In the genomic region with DNA sequence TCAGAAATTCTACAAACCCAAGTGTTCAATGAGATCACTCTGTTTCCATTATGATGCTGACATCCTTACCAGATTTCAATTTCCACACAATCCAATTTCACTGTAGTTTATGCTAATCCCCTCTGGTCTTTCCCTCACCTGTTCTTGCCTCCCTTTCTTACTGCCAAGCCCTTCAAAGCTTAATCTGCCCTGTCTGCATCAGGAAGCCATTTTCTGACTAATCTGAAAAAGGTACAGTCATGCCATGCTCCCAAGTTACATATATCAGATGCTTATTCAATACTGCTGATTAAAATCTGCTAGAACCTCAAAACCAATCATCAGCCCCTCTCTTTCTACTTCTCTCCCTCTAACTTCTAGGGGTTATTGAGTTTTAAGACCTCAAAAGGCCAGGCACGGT, we compare ENCODE assay signal across 1 cellular context.
TF ChIP-seq lines count a peak whose summit lies in the region.

No MANE protein-coding gene starts in this region.

TF ChIP-seq in K562, 482 proteins besides CTCF, POLR2A, EP300 and RAD21:
- TF ChIP-seq, protein P1, sequence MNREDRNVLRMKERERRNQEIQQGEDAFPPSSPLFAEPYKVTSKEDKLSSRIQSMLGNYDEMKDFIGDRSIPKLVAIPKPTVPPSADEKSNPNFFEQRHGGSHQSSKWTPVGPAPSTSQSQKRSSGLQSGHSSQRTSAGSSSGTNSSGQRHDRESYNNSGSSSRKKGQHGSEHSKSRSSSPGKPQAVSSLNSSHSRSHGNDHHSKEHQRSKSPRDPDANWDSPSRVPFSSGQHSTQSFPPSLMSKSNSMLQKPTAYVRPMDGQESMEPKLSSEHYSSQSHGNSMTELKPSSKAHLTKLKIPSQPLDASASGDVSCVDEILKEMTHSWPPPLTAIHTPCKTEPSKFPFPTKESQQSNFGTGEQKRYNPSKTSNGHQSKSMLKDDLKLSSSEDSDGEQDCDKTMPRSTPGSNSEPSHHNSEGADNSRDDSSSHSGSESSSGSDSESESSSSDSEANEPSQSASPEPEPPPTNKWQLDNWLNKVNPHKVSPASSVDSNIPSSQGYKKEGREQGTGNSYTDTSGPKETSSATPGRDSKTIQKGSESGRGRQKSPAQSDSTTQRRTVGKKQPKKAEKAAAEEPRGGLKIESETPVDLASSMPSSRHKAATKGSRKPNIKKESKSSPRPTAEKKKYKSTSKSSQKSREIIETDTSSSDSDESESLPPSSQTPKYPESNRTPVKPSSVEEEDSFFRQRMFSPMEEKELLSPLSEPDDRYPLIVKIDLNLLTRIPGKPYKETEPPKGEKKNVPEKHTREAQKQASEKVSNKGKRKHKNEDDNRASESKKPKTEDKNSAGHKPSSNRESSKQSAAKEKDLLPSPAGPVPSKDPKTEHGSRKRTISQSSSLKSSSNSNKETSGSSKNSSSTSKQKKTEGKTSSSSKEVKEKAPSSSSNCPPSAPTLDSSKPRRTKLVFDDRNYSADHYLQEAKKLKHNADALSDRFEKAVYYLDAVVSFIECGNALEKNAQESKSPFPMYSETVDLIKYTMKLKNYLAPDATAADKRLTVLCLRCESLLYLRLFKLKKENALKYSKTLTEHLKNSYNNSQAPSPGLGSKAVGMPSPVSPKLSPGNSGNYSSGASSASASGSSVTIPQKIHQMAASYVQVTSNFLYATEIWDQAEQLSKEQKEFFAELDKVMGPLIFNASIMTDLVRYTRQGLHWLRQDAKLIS (CRISPR knock-in tag; IDR thresholded peaks at IDR 0.05): no peak
- TF ChIP-seq, protein P2, sequence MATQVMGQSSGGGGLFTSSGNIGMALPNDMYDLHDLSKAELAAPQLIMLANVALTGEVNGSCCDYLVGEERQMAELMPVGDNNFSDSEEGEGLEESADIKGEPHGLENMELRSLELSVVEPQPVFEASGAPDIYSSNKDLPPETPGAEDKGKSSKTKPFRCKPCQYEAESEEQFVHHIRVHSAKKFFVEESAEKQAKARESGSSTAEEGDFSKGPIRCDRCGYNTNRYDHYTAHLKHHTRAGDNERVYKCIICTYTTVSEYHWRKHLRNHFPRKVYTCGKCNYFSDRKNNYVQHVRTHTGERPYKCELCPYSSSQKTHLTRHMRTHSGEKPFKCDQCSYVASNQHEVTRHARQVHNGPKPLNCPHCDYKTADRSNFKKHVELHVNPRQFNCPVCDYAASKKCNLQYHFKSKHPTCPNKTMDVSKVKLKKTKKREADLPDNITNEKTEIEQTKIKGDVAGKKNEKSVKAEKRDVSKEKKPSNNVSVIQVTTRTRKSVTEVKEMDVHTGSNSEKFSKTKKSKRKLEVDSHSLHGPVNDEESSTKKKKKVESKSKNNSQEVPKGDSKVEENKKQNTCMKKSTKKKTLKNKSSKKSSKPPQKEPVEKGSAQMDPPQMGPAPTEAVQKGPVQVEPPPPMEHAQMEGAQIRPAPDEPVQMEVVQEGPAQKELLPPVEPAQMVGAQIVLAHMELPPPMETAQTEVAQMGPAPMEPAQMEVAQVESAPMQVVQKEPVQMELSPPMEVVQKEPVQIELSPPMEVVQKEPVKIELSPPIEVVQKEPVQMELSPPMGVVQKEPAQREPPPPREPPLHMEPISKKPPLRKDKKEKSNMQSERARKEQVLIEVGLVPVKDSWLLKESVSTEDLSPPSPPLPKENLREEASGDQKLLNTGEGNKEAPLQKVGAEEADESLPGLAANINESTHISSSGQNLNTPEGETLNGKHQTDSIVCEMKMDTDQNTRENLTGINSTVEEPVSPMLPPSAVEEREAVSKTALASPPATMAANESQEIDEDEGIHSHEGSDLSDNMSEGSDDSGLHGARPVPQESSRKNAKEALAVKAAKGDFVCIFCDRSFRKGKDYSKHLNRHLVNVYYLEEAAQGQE (CRISPR knock-in tag; IDR thresholded peaks at IDR 0.05; ENCODE audit: low read depth): no peak
- TF ChIP-seq HCFC1 (IDR thresholded peaks at IDR 0.05; ENCODE audit: low read depth, low read length) (no peak), ZNF311 (CRISPR knock-in tag; IDR thresholded peaks at IDR 0.05) (no peak), ZC3H8 (IDR thresholded peaks at IDR 0.05) (no peak), CBFA2T3 (IDR thresholded peaks at IDR 0.05) (no peak), FOSL1 (tag; conservative IDR thresholded peaks at IDR 0.05) (no peak), ERF (CRISPR knock-in tag; IDR thresholded peaks at IDR 0.05) (no peak), ZNF184 (CRISPR knock-in tag; IDR thresholded peaks at IDR 0.05) (no peak), DACH1 (IDR thresholded peaks at IDR 0.05; ENCODE audit: partially characterized antibody) (no peak), JUND (IDR thresholded peaks at IDR 0.05; ENCODE audit: borderline replicate concordance, low read depth, low read length) (no peak), JUND (tag; IDR thresholded peaks at IDR 0.05; ENCODE audit: borderline replicate concordance, low read depth, low read length) (no peak), CBFB (CRISPR knock-in tag; IDR thresholded peaks at IDR 0.05) (no peak)
- TF ChIP-seq, protein P3, sequence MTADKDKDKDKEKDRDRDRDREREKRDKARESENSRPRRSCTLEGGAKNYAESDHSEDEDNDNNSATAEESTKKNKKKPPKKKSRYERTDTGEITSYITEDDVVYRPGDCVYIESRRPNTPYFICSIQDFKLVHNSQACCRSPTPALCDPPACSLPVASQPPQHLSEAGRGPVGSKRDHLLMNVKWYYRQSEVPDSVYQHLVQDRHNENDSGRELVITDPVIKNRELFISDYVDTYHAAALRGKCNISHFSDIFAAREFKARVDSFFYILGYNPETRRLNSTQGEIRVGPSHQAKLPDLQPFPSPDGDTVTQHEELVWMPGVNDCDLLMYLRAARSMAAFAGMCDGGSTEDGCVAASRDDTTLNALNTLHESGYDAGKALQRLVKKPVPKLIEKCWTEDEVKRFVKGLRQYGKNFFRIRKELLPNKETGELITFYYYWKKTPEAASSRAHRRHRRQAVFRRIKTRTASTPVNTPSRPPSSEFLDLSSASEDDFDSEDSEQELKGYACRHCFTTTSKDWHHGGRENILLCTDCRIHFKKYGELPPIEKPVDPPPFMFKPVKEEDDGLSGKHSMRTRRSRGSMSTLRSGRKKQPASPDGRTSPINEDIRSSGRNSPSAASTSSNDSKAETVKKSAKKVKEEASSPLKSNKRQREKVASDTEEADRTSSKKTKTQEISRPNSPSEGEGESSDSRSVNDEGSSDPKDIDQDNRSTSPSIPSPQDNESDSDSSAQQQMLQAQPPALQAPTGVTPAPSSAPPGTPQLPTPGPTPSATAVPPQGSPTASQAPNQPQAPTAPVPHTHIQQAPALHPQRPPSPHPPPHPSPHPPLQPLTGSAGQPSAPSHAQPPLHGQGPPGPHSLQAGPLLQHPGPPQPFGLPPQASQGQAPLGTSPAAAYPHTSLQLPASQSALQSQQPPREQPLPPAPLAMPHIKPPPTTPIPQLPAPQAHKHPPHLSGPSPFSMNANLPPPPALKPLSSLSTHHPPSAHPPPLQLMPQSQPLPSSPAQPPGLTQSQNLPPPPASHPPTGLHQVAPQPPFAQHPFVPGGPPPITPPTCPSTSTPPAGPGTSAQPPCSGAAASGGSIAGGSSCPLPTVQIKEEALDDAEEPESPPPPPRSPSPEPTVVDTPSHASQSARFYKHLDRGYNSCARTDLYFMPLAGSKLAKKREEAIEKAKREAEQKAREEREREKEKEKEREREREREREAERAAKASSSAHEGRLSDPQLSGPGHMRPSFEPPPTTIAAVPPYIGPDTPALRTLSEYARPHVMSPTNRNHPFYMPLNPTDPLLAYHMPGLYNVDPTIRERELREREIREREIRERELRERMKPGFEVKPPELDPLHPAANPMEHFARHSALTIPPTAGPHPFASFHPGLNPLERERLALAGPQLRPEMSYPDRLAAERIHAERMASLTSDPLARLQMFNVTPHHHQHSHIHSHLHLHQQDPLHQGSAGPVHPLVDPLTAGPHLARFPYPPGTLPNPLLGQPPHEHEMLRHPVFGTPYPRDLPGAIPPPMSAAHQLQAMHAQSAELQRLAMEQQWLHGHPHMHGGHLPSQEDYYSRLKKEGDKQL (CRISPR knock-in tag; IDR thresholded peaks at IDR 0.05; ENCODE audit: borderline replicate concordance): no peak
- TF ChIP-seq, protein P4, sequence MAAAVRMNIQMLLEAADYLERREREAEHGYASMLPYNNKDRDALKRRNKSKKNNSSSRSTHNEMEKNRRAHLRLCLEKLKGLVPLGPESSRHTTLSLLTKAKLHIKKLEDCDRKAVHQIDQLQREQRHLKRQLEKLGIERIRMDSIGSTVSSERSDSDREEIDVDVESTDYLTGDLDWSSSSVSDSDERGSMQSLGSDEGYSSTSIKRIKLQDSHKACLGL (CRISPR knock-in tag; IDR thresholded peaks at IDR 0.05; ENCODE audit: borderline replicate concordance, poor library complexity, severe bottlenecking): no peak
- TF ChIP-seq, protein P5, sequence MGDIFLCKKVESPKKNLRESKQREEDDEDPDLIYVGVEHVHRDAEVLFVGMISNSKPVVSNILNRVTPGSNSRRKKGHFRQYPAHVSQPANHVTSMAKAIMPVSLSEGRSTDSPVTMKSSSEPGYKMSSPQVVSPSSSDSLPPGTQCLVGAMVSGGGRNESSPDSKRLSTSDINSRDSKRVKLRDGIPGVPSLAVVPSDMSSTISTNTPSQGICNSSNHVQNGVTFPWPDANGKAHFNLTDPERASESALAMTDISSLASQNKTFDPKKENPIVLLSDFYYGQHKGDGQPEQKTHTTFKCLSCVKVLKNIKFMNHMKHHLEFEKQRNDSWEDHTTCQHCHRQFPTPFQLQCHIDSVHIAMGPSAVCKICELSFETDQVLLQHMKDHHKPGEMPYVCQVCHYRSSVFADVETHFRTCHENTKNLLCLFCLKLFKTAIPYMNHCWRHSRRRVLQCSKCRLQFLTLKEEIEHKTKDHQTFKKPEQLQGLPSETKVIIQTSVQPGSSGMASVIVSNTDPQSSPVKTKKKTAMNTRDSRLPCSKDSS (IDR thresholded peaks at IDR 0.05; ENCODE audit: low read depth, partially characterized antibody): no peak
